Comparison of ENCODE assay signal across 9 cellular contexts in genomic region chr12:123106640-123107359, GRCh38. TPM values are rescaled to one million over a fixed set of nuclear protein-coding genes. Genes with fewer than 3 reads are reported as not detected.
DNase-seq lines count a peak whose midpoint lies in the region; ATAC-seq lines count a peak whose summit lies in the region.
"Had no signal": no experiment of that assay in that cellular context is flagged by ENCODE, and none has a peak within 500 bp of the region (broad histone marks: within the 10 kb centered on the region; RNA-seq: fewer than 3 reads in every experiment).

No MANE protein-coding gene starts in this region.

- no peaks in the 10 kb centered on the region for H4K20me1 ChIP-seq in GM23248 (ENCODE audit: insufficient read depth)

- H3K27me3 Mint-ChIP-seq in T-cell: no peaks in the 10 kb centered on the region
- H3K27me3 Mint-ChIP-seq in activated naive CD8-positive, alpha-beta T cell treated with anti-CD3 and anti-CD28 coated beads, Interleukin-2, amount 10 ng/mL, durations not matched to agents 7 days and 5 days: no peaks in the 10 kb centered on the region

- H3F3A ChIP-seq in GM23248 (ENCODE audit: insufficient read depth): no peaks in the 10 kb centered on the region

- no peaks in the 10 kb centered on the region for H3K27me3 ChIP-seq in GM23248 (replicated peaks; ENCODE audit: insufficient read depth)

- H3K9me3 Mint-ChIP-seq in T-cell: no peaks in the 10 kb centered on the region
- no peaks in the 10 kb centered on the region for H3K9me3 Mint-ChIP-seq in activated naive CD8-positive, alpha-beta T cell treated with anti-CD3 and anti-CD28 coated beads, Interleukin-2, amount 10 ng/mL, durations not matched to agents 7 days and 5 days

- no peak overlapping the region for H3K4me3 ChIP-seq in GM23248

- DNase-seq in GM19238 (ENCODE audit: insufficient read length, low spot score) (peak; percentile 48), T-cell (peak in 32 of 34 experiments; percentile 18 to 72 (median 44)), sciatic nerve (ENCODE audit: low spot score) (no peak), GDM1 (lab: John Stamatoyannopoulos, UW) (no peak), GM23248 (no peak), DMS153 (lab: John Stamatoyannopoulos, UW) (no peak), NCI-H2081 treated with DMSO at 0.1 percent for 48 hours (lab: John Stamatoyannopoulos, UW) (no peak)
- peak; percentile 73 for DNase-seq in activated naive CD8-positive, alpha-beta T cell treated with anti-CD3 and anti-CD28 coated beads, Interleukin-2, amount 10 ng/mL, durations not matched to agents 7 days and 5 days

- intact Hi-C loops in sciatic nerve (cut with DNase I): no loop called here

- H3K27ac ChIP-seq in GM23248: no peak overlapping the region
- H3K27ac ChIP-seq: epithelial cell of prostate had no signal

- H3K27ac Mint-ChIP-seq in T-cell: peak overlapping the region; percentile 93 to 97
- H3K27ac Mint-ChIP-seq in activated naive CD8-positive, alpha-beta T cell treated with anti-CD3 and anti-CD28 coated beads, Interleukin-2, amount 10 ng/mL, durations not matched to agents 7 days and 5 days: peak overlapping the region; percentile 99

- peaks cover 63 to 76% (median 67%) of the 10 kb centered on the region in 3 donors for H3K4me1 Mint-ChIP-seq in T-cell
- H3K4me1 Mint-ChIP-seq in activated naive CD8-positive, alpha-beta T cell treated with anti-CD3 and anti-CD28 coated beads, Interleukin-2, amount 10 ng/mL, durations not matched to agents 7 days and 5 days: peaks cover 56% of the 10 kb centered on the region

- ATAC-seq in T-cell (replicated peaks in 1 of 4): peak; percentile 87 to 97 (median 95)
- peak; percentile 98 for ATAC-seq in activated naive CD8-positive, alpha-beta T cell treated with anti-CD3 and anti-CD28 coated beads, Interleukin-2, amount 10 ng/mL, durations not matched to agents 7 days and 5 days (ENCODE audit: low read depth)
- ATAC-seq in sciatic nerve: peak; percentile 16

- H3K36me3 ChIP-seq in GM23248 (ENCODE audit: low read depth): no peaks in the 10 kb centered on the region

- no peaks in the 10 kb centered on the region for H3K4me1 ChIP-seq in GM23248 (ENCODE audit: insufficient read depth)

- no peak overlapping the region for H2AFZ ChIP-seq in GM23248

- CTCF ChIA-PET in T-cell (lab: Charles Lee): interaction anchor here (0.6 to 1.1 kb wide), 2 partner anchors 22 to 30 kb away, joined by 3 read pairs; no protein-coding TSS in a partner anchor

- WGBS in GM23248 (ENCODE audit: low coverage in 1 of 2, low lambda C conversion rate in 2 of 2, missing lambda C conversion rate in 2 of 2), 2 experiments: 94% methylated on average over 7 to 9 of the region's 9 CpGs

- H3K4me2 ChIP-seq in GM23248 (ENCODE audit: unreplicated experiment): no peak overlapping the region

- H3K36me3 Mint-ChIP-seq in T-cell: peaks cover 25% of the 10 kb centered on the region
- H3K36me3 Mint-ChIP-seq in activated naive CD8-positive, alpha-beta T cell treated with anti-CD3 and anti-CD28 coated beads, Interleukin-2, amount 10 ng/mL, durations not matched to agents 7 days and 5 days: peaks cover 12% of the 10 kb centered on the region

- in situ Hi-C loops in GM23248 (cut with MboI): no loop called here

- H3K79me2 ChIP-seq in GM23248 (ENCODE audit: insufficient read depth): peaks cover 6% of the 10 kb centered on the region

- POLR2A ChIA-PET in T-cell (lab: Charles Lee): interaction anchor here (0.7 to 1.1 kb wide), 3 partner anchors 12 to 126 kb away, joined by 3 to 8 read pairs (median 3); partner anchors contain the start of genes MPHOSPH9 (in 1 of the 2) and MTRFR (in 1 of the 2)
- POLR2A ChIA-PET in activated naive CD8-positive, alpha-beta T cell treated with anti-CD3 and anti-CD28 coated beads, Interleukin-2, amount 10 ng/mL, durations not matched to agents 7 days and 5 days (lab: Charles Lee): interaction anchor here (0.6 to 3.4 kb wide), 18 partner anchors 9 to 351 kb away, joined by 3 to 50 read pairs (median 5); partner anchors contain the start of genes MPHOSPH9, MTRFR, PITPNM2 and SNRNP35

- H3K4me3 Mint-ChIP-seq in T-cell: peak overlapping the region; percentile 46 to 74 (median 55)
- peak overlapping the region; percentile 71 for H3K4me3 Mint-ChIP-seq in activated naive CD8-positive, alpha-beta T cell treated with anti-CD3 and anti-CD28 coated beads, Interleukin-2, amount 10 ng/mL, durations not matched to agents 7 days and 5 days

- no peak overlapping the region for H3K9ac ChIP-seq in GM23248

- no peaks in the 10 kb centered on the region for H3K9me3 ChIP-seq in GM23248 (ENCODE audit: low read depth)

- H3K9me2 ChIP-seq in GM23248 (ENCODE audit: insufficient read depth): no peaks in the 10 kb centered on the region

RNA-seq across cellular contexts. Expression of gene PITPNM2, which starts 44.1 kb away (rescaled TPM):
- total RNA-seq in T-cell (10 to 100 TPM; 32.0 to 56.5 (median 34.8) TPM), sciatic nerve (24.7 TPM)
- total RNA-seq in activated naive CD8-positive, alpha-beta T cell treated with anti-CD3 and anti-CD28 coated beads, Interleukin-2, amount 10 ng/mL, durations not matched to agents 7 days and 5 days: 10 to 100 TPM; 15.2 to 18.1 TPM
- 2.0 and 2.1 TPM in 2 replicates for total RNA-seq in GM23248 (2014; rRNA removed; shearing (Covaris generic))
- 0.37 and 0.63 TPM in 2 replicates for polyA plus RNA-seq in GM23248 (2016; fragmentation: Nextera tagmentation; extraction: Ambion mirVana)

Comparison
In these comparisons a context has a peak if more than half of its experiments do, and no peak if none do; other contexts are left out.
1. DNase-seq: peak in GM19238 (single experiment), T-cell (32 of 34) and activated naive CD8-positive, alpha-beta T cell treated with anti-CD3 and anti-CD28 coated beads, Interleukin-2, amount 10 ng/mL, durations not matched to agents 7 days and 5 days (single experiment); none in sciatic nerve (single experiment), GDM1 (single experiment), GM23248 (single experiment), DMS153 (single experiment) and NCI-H2081 treated with DMSO at 0.1 percent for 48 hours (single experiment).
2. ATAC-seq: peak in every context shown above with its lines; median percentile 98 in activated naive CD8-positive, alpha-beta T cell treated with anti-CD3 and anti-CD28 coated beads, Interleukin-2, amount 10 ng/mL, durations not matched to agents 7 days and 5 days; 95 in T-cell; 16 in sciatic nerve.